25 cellular contexts compared by ENCODE assay signal in the genomic region with DNA sequence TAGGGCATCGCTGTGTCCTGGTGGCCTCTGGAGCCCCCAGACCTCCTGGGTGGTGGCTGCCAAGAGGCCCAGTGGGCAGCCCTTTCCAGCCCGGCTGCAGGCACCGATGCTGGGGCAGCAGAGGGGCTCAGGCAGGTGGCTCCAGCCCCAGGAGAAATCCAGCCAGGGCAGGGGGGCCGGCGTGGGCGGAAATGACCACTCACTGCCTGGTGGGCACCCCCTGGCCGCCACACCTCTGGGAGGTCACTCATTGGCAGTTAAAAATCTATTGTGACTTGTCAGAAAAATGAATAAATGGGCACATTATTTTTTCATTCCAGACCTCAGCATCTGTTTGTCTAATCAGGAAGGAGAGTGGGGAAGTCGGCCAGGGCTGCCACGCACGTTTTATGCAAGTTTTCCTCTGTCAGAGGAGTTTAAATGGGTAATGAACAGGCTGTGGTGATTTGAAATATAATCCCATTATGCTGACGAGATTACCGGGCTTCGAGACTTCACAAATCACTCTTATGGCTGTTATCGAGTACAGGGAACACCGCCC.
A peak's percentile ranks its signal among the peaks of the same experiment; 100 is the strongest.
DNase-seq lines count a peak whose midpoint lies in the region; ATAC-seq and TF ChIP-seq lines count a peak whose summit lies in the region.
"Had no signal": no experiment of that assay in that cellular context is flagged by ENCODE, and none has a peak within 500 bp of the region (broad histone marks: within the 10 kb centered on the region; RNA-seq: fewer than 3 reads in every experiment).

No MANE protein-coding gene starts in this region.

- DNase-seq in NCI-H526 (lab: John Stamatoyannopoulos, UW) (peak; percentile 6 to 7), NCI-H526 treated with DMSO at 0.1 percent for 48 hours (lab: John Stamatoyannopoulos, UW) (no peak), NCI-H82 treated with DMSO at 0.1 percent for 48 hours (lab: John Stamatoyannopoulos, UW; ENCODE audit: unreplicated experiment) (peak; percentile 94), fibroblast of peridontal ligament (ENCODE audit: extremely low read depth) (peak; percentile 20), sciatic nerve (ENCODE audit: low spot score) (peak; percentile 36), mesendoderm (no peak), tibial nerve (ENCODE audit: low spot score in 2 of 2) (no peak)
- DNase-seq: activated CD4-positive, alpha-beta T cell treated with anti-CD3 and anti-CD28 coated beads for 36 hours; activated naive CD4-positive, alpha-beta T cell treated with anti-CD3 and anti-CD28 coated beads, Interleukin-2, amount 10 ng/mL, durations not matched to agents 7 days and 5 days; activated T-cell treated with anti-CD3 and anti-CD28 coated beads, Interleukin-2, amount 50 U/mL, for 4 hours; BE2C; gastrocnemius medialis; hypothalamus; NCI-H1417; NCI-H2107; occipital lobe; PC-3; SHP77 treated with DMSO at 0.1 percent for 48 hours; stimulated activated CD4-positive, alpha-beta T cell treated with anti-CD3 and anti-CD28 coated beads, Interleukin-2, amount 100 ng/mL, for 48 hours; stimulated activated naive CD8-positive, alpha-beta T cell treated with anti-CD3 and anti-CD28 coated beads, Interleukin-15, Interleukin-2, amounts not matched to agents 100 U/mL and 50 U/mL, for 24 hours; T-cell had no signal

- no peak overlapping the region for H3K23ac ChIP-seq in mesendoderm (ENCODE audit: low read length)

- no peaks in the 10 kb centered on the region for H3K79me2 ChIP-seq in mesendoderm (ENCODE audit: control insufficient read depth, insufficient read depth, low read length)

- H3K27me3 ChIP-seq in mesendoderm (ENCODE audit: insufficient read depth, low read length, poor library complexity) (no peaks in the 10 kb centered on the region), tibial nerve (no peaks in the 10 kb centered on the region)
- H3K27me3 ChIP-seq: ascending aorta, BE2C, gastrocnemius medialis had no signal

- no peak overlapping the region for H4K8ac ChIP-seq in mesendoderm (ENCODE audit: low read depth, low read length)

- no peaks in the 10 kb centered on the region for H3K36me3 ChIP-seq in mesendoderm (ENCODE audit: control insufficient read depth, insufficient read depth, low read length)
- H3K36me3 ChIP-seq in tibial nerve = peaks cover 0 to 26% (median 0%) of the 10 kb centered on the region in 3 donors
- H3K36me3 ChIP-seq: BE2C had no signal

- H4K5ac ChIP-seq in mesendoderm (ENCODE audit: low read length) = no peak overlapping the region

- intact Hi-C loops in sciatic nerve (cut with DNase I) = no loop called here

- no peak overlapping the region for H2AK5ac ChIP-seq in mesendoderm (ENCODE audit: low read length)

- H3K4me3 ChIP-seq in mesendoderm (ENCODE audit: low read length) = no peak overlapping the region
- H3K4me3 ChIP-seq in tibial nerve = no peak overlapping the region
- H3K4me3 ChIP-seq: ascending aorta, gastrocnemius medialis, lung had no signal

- H3K4me1 ChIP-seq in mesendoderm (ENCODE audit: control insufficient read depth, low read depth, low read length) (no peaks in the 10 kb centered on the region), tibial nerve (no peaks in the 10 kb centered on the region)
- H3K4me1 ChIP-seq: ascending aorta, gastrocnemius medialis had no signal

- H3K9ac ChIP-seq in mesendoderm (ENCODE audit: low read length) = no peak overlapping the region

- ATAC-seq in sciatic nerve = no peak
- no peak for ATAC-seq in HG03025 (IDR thresholded peaks at IDR 0.05; ENCODE audit: low FRiP score, unreplicated experiment)
- ATAC-seq: activated CD4-positive, alpha-beta T cell treated with anti-CD3 and anti-CD28 coated beads for 36 hours; activated T-cell treated with anti-CD3 and anti-CD28 coated beads, Interleukin-2, amount 50 U/mL, for 4 hours; gastrocnemius medialis; PC-3; stimulated activated naive CD8-positive, alpha-beta T cell treated with anti-CD3 and anti-CD28 coated beads, Interleukin-15, Interleukin-2, amounts not matched to agents 100 U/mL and 50 U/mL, for 24 hours; T-cell had no signal

- no peak for TF ChIP-seq POLR2A in tibial nerve (IDR thresholded peaks at IDR 0.05)

- H3K56ac ChIP-seq in mesendoderm (ENCODE audit: low read length) = no peak overlapping the region

- H2BK5ac ChIP-seq in mesendoderm (ENCODE audit: low read length) = no peak overlapping the region

- no peak for TF ChIP-seq EP300 in tibial nerve (IDR thresholded peaks at IDR 0.05)

- no peaks in the 10 kb centered on the region for H3K9me3 ChIP-seq in tibial nerve
- H3K9me3 ChIP-seq: ascending aorta, BE2C, gastrocnemius medialis had no signal

- H3K27ac ChIP-seq in mesendoderm (ENCODE audit: low read depth, low read length) (no peak overlapping the region), tibial nerve (no peak overlapping the region)
- H3K27ac ChIP-seq: ascending aorta, epithelial cell of prostate, gastrocnemius medialis had no signal

- no peak overlapping the region for H3K4me2 ChIP-seq in mesendoderm (ENCODE audit: low read length)

- H3K79me1 ChIP-seq in mesendoderm (ENCODE audit: low read length) = no peaks in the 10 kb centered on the region

- H3K18ac ChIP-seq in mesendoderm (ENCODE audit: low read length) = no peak overlapping the region

- TF ChIP-seq CTCF in tibial nerve (IDR thresholded peaks at IDR 0.05) = no peak

- no peak overlapping the region for H2BK15ac ChIP-seq in mesendoderm (replicated peaks; ENCODE audit: low read depth)

- WGBS in mesendoderm (ENCODE audit: extremely low coverage, insufficient coverage, low lambda C conversion rate) = no CpG with 5 or more reads among the region's 15 CpGs
- 23 to 32% methylated on average over 14 to 15 of the region's 15 CpGs for WGBS in tibial nerve, 2 donors

- H3K4ac ChIP-seq in mesendoderm (ENCODE audit: low read depth, low read length) = no peak overlapping the region

- H2BK120ac ChIP-seq in mesendoderm (ENCODE audit: low read depth, low read length) = no peak overlapping the region

Comparison
In these comparisons a context has a peak if more than half of its experiments do, and no peak if none do; other contexts are left out.
1. DNase-seq: peak in NCI-H526 (2 of 2), NCI-H82 treated with DMSO at 0.1 percent for 48 hours (single experiment), fibroblast of peridontal ligament (single experiment) and sciatic nerve (single experiment); none in NCI-H526 treated with DMSO at 0.1 percent for 48 hours (single experiment), mesendoderm (single experiment) and tibial nerve (0 of 2).